In the genomic region with DNA sequence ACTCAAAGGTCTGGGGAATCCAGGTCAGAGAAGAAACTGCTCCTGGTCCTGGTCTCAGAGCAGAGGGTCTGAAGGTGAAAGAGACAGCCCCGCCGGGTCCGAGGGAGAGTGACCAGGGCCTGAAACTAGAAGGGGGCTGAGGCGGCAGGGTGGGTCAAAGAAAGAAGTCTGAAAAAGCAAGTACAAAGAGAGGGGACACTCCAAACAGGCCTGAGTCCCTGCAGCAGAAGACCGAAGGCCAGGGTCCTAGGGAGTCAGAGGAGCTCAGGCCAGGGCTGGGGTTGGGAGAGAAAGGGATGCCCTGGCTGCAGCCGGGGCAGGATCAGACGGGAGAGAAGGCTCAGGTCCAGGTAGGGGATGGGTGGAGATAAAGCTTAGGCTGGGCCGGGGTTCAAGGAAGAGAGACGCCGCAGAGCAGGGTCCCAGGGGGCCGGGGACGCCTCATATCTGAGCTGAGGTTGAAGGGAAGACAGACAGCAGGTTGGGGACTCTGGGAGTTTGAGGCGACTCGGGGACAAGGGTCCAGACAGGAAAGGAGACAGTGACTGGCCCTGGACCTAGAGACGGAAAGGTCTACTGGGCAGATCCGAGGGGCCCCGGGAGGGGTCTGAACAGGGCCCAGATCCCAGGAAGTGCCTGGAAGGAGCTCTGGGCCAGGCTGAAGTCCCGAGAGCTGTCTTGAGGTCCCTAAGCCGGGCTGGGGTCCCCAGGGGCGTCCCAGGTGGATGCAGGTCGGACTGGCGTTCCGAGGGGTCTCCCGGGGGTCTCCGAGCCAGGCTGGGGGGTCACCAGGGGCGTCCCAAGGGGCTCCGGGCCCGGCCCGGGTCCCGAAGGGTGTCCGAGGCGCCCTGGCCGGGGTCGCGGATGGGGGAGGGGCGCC, we compare ENCODE assay signal across 8 cellular contexts. TPM values are rescaled to one million over a fixed set of nuclear protein-coding genes. Genes with fewer than 3 reads are reported as not detected.
DNase-seq lines count a peak whose midpoint lies in the region; ATAC-seq and TF ChIP-seq lines count a peak whose summit lies in the region.

No MANE protein-coding gene starts in this region.

- no peak for ATAC-seq in naive B cell (ENCODE audit: low read depth in 2 of 2)

- H3K4me1 Mint-ChIP-seq in naive B cell, result peaks cover 30 to 53% (median 44%) of the 10 kb centered on the region in 3 donors

- in situ Hi-C loops in GM13977 (cut with MboI; ENCODE audit: low pct_unique_long_range_greater_than_20kb, low sequenced_read_pairs, unreplicated experiment), result no loop called here

- peak overlapping the region; percentile 83 to 95 (median 90) for H3K4me3 Mint-ChIP-seq in naive B cell

- H3K27ac Mint-ChIP-seq in naive B cell, result peak overlapping the region; percentile 74 to 97 (median 92)

- no peaks in the 10 kb centered on the region for H3K9me3 Mint-ChIP-seq in naive B cell

- DNase-seq in GM13977 (ENCODE audit: low spot score) (peak; percentile 41), NCI-H69 (lab: John Stamatoyannopoulos, UW) (peak; percentile 38), naive B cell (no peak), NCI-H1092 (lab: John Stamatoyannopoulos, UW) (no peak), kidney glomerular epithelial cell (lab: John Stamatoyannopoulos, UW) (no peak), activated gamma-delta T cell treated with Interleukin-2 at 50 U/mL for 16 hours (no peak), NOMO-1 treated with DMSO at 0.1 percent for 48 hours (lab: John Stamatoyannopoulos, UW; ENCODE audit: unreplicated experiment) (no peak)

- H3K36me3 Mint-ChIP-seq in naive B cell, result no peaks in the 10 kb centered on the region

- no peaks in the 10 kb centered on the region for H3K27me3 Mint-ChIP-seq in naive B cell

- TF ChIP-seq CTCF in GM13977 (IDR thresholded peaks at IDR 0.05; ENCODE audit: extremely low read depth, insufficient read depth, missing control alignments), result no peak

- H3K27ac ChIP-seq in cingulate gyrus (ENCODE audit: low read depth, low read length), result peak overlapping the region; percentile 14

RNA-seq across cellular contexts. Expression of gene MLLT1, which starts 0.8 kb away (rescaled TPM):
- 1 to 10 TPM in 4 of 6 donors, under 1 TPM in 2; 0.43 to 1.7 (median 1.3) TPM for polyA plus RNA-seq in naive B cell (ENCODE audit: low read depth in 6 of 6)

RNA-seq across cellular contexts. Expression of gene ACER1, which starts 54.4 kb away (rescaled TPM):
- polyA plus RNA-seq in naive B cell (ENCODE audit: low read depth in 6 of 6), result not detected

Comparison
In these comparisons a context has a peak if more than half of its experiments do, and no peak if none do; other contexts are left out.
1. DNase-seq: peak in GM13977 (single experiment) and NCI-H69 (single experiment); none in naive B cell (single experiment), NCI-H1092 (single experiment), kidney glomerular epithelial cell (single experiment), activated gamma-delta T cell treated with Interleukin-2 at 50 U/mL for 16 hours (single experiment) and NOMO-1 treated with DMSO at 0.1 percent for 48 hours (single experiment).